ENCODE assay signal across 9 cellular contexts in genomic region chr3:113698891-113699465, GRCh38. TPM values are rescaled to one million over a fixed set of nuclear protein-coding genes. Genes with fewer than 3 reads are reported as not detected.
DNase-seq lines count a peak whose midpoint lies in the region; TF ChIP-seq lines count a peak whose summit lies in the region.
"Had no signal": no experiment of that assay in that cellular context is flagged by ENCODE, and none has a peak within 500 bp of the region (broad histone marks: within the 10 kb centered on the region; RNA-seq: fewer than 3 reads in every experiment).

No MANE protein-coding gene starts in this region.

- peaks cover 1% of the 10 kb centered on the region for H3K36me3 Mint-ChIP-seq in activated CD4-positive, alpha-beta T cell treated with anti-CD3 and anti-CD28 coated beads, Interleukin-2, amount 10 ng/mL, durations not matched to agents 7 days and 5 days (ENCODE audit: low read depth)
- H3K36me3 Mint-ChIP-seq in activated naive CD8-positive, alpha-beta T cell treated with anti-CD3 and anti-CD28 coated beads for 36 hours = no peaks in the 10 kb centered on the region

- intact Hi-C loops in testis (cut with DNase I; ENCODE audit: low total_unique reads) = no loop called here

- POLR2A ChIA-PET in activated CD4-positive, alpha-beta T cell treated with anti-CD3 and anti-CD28 coated beads, Interleukin-2, amount 10 ng/mL, durations not matched to agents 7 days and 5 days (lab: Charles Lee) = no interaction called here

- no peaks in the 10 kb centered on the region for H3K9me3 ChIP-seq in testis

- H3K4me1 ChIP-seq in testis = peaks cover 15% of the 10 kb centered on the region

- H3K27me3 ChIP-seq in testis = no peaks in the 10 kb centered on the region

- TF ChIP-seq POLR2A in testis (IDR thresholded peaks at IDR 0.05) = no peak

- WGBS in testis, 2 donors = 26 to 28% methylated on average over 22 to 29 of the region's 29 CpGs

- H3K4me3 Mint-ChIP-seq in activated CD4-positive, alpha-beta T cell treated with anti-CD3 and anti-CD28 coated beads, Interleukin-2, amount 10 ng/mL, durations not matched to agents 7 days and 5 days = peak overlapping the region; percentile 43
- peak overlapping the region; percentile 75 for H3K4me3 Mint-ChIP-seq in activated naive CD8-positive, alpha-beta T cell treated with anti-CD3 and anti-CD28 coated beads for 36 hours

- H3K4me3 ChIP-seq in testis = peak overlapping the region in 1 of 2 donors; percentile 36

- H3K27ac Mint-ChIP-seq in activated CD4-positive, alpha-beta T cell treated with anti-CD3 and anti-CD28 coated beads, Interleukin-2, amount 10 ng/mL, durations not matched to agents 7 days and 5 days = peak overlapping the region; percentile 44
- H3K27ac Mint-ChIP-seq in activated naive CD8-positive, alpha-beta T cell treated with anti-CD3 and anti-CD28 coated beads for 36 hours = peak overlapping the region; percentile 69

- CTCF ChIA-PET in activated CD4-positive, alpha-beta T cell treated with anti-CD3 and anti-CD28 coated beads, Interleukin-2, amount 10 ng/mL, durations not matched to agents 7 days and 5 days (lab: Charles Lee) = interaction anchor here (0.6 to 1.8 kb wide), 4 partner anchors 10 to 16 kb away, joined by 3 to 6 read pairs (median 4); no protein-coding TSS in a partner anchor

- peak; percentile 12 for DNase-seq in activated CD4-positive, alpha-beta T cell treated with anti-CD3 and anti-CD28 coated beads, Interleukin-2, amount 10 ng/mL, durations not matched to agents 7 days and 5 days
- DNase-seq in activated CD4-positive, alpha-beta T cell treated with anti-CD3 and anti-CD28 coated beads, Interleukin-2, amount 50 U/mL, for 4 hours = no peak
- peak; percentile 17 for DNase-seq in activated naive CD8-positive, alpha-beta T cell treated with anti-CD3 and anti-CD28 coated beads for 36 hours
- DNase-seq in iPS-NIHi11 (ENCODE audit: low spot score) (peak; percentile 45), testis (peak; percentile 29), NCI-H2107 (lab: John Stamatoyannopoulos, UW) (no peak), NCI-H1417 treated with DMSO at 0.1 percent for 48 hours (lab: John Stamatoyannopoulos, UW) (no peak), NCI-H748 treated with DMSO at 0.1 percent for 48 hours (lab: John Stamatoyannopoulos, UW) (no peak)

- H3K4me1 Mint-ChIP-seq in activated CD4-positive, alpha-beta T cell treated with anti-CD3 and anti-CD28 coated beads, Interleukin-2, amount 10 ng/mL, durations not matched to agents 7 days and 5 days = peaks cover 15% of the 10 kb centered on the region
- peaks cover 21% of the 10 kb centered on the region for H3K4me1 Mint-ChIP-seq in activated naive CD8-positive, alpha-beta T cell treated with anti-CD3 and anti-CD28 coated beads for 36 hours

- no peak for TF ChIP-seq CTCF in testis (IDR thresholded peaks at IDR 0.05)

- H3K9me3 Mint-ChIP-seq in activated CD4-positive, alpha-beta T cell treated with anti-CD3 and anti-CD28 coated beads, Interleukin-2, amount 10 ng/mL, durations not matched to agents 7 days and 5 days = no peaks in the 10 kb centered on the region
- no peaks in the 10 kb centered on the region for H3K9me3 Mint-ChIP-seq in activated naive CD8-positive, alpha-beta T cell treated with anti-CD3 and anti-CD28 coated beads for 36 hours

- H3K27ac ChIP-seq in testis = peak overlapping the region; percentile 27 to 100
- H3K27ac ChIP-seq: C4-2B had no signal

- H3K36me3 ChIP-seq in testis (ENCODE audit: low read depth, missing control alignments) = no peaks in the 10 kb centered on the region

- no peaks in the 10 kb centered on the region for H3K27me3 Mint-ChIP-seq in activated CD4-positive, alpha-beta T cell treated with anti-CD3 and anti-CD28 coated beads, Interleukin-2, amount 10 ng/mL, durations not matched to agents 7 days and 5 days
- no peaks in the 10 kb centered on the region for H3K27me3 Mint-ChIP-seq in activated naive CD8-positive, alpha-beta T cell treated with anti-CD3 and anti-CD28 coated beads for 36 hours

RNA-seq across cellular contexts. Expression of gene USF3, which starts 2.5 kb away (rescaled TPM):
- 10 to 100 TPM; 18.3 to 20.4 TPM for total RNA-seq in activated CD4-positive, alpha-beta T cell treated with anti-CD3 and anti-CD28 coated beads, Interleukin-2, amount 10 ng/mL, durations not matched to agents 7 days and 5 days
- 10 to 100 TPM; 13.5 to 13.6 TPM for total RNA-seq in activated naive CD8-positive, alpha-beta T cell treated with anti-CD3 and anti-CD28 coated beads for 36 hours
- total RNA-seq in testis = 10 to 100 TPM; 22.7 to 25.4 TPM
- polyA plus RNA-seq in testis (ENCODE audit: insufficient read depth, low read depth, low replicate concordance) = 8.6 TPM

RNA-seq across cellular contexts. Expression of gene NAA50, which starts 47.1 kb away (rescaled TPM):
- 10 to 100 TPM; 91.4 to 95.2 TPM for total RNA-seq in activated CD4-positive, alpha-beta T cell treated with anti-CD3 and anti-CD28 coated beads, Interleukin-2, amount 10 ng/mL, durations not matched to agents 7 days and 5 days
- 100 to 1,000 TPM; 199 to 200 TPM for total RNA-seq in activated naive CD8-positive, alpha-beta T cell treated with anti-CD3 and anti-CD28 coated beads for 36 hours
- 100 to 1,000 TPM; 139 to 174 TPM for total RNA-seq in testis
- 100.0 TPM for polyA plus RNA-seq in testis (ENCODE audit: insufficient read depth, low read depth, low replicate concordance)

RNA-seq across cellular contexts. Expression of gene ATP6V1A, which starts 47.9 kb away (rescaled TPM):
- 10 to 100 TPM; 40.7 to 41.7 TPM for total RNA-seq in activated CD4-positive, alpha-beta T cell treated with anti-CD3 and anti-CD28 coated beads, Interleukin-2, amount 10 ng/mL, durations not matched to agents 7 days and 5 days
- total RNA-seq in activated naive CD8-positive, alpha-beta T cell treated with anti-CD3 and anti-CD28 coated beads for 36 hours = 10 to 100 TPM; 50.1 to 57.1 TPM
- total RNA-seq in testis = 10 to 100 TPM; 51.6 to 55.9 TPM
- polyA plus RNA-seq in testis (ENCODE audit: insufficient read depth, low read depth, low replicate concordance) = 37.8 TPM

Comparison
In these comparisons a context has a peak if more than half of its experiments do, and no peak if none do; other contexts are left out.
1. DNase-seq: peak in activated CD4-positive, alpha-beta T cell treated with anti-CD3 and anti-CD28 coated beads, Interleukin-2, amount 10 ng/mL, durations not matched to agents 7 days and 5 days (single experiment), activated naive CD8-positive, alpha-beta T cell treated with anti-CD3 and anti-CD28 coated beads for 36 hours (single experiment), iPS-NIHi11 (single experiment) and testis (single experiment); none in activated CD4-positive, alpha-beta T cell treated with anti-CD3 and anti-CD28 coated beads, Interleukin-2, amount 50 U/mL, for 4 hours (0 of 2), NCI-H2107 (single experiment), NCI-H1417 treated with DMSO at 0.1 percent for 48 hours (single experiment) and NCI-H748 treated with DMSO at 0.1 percent for 48 hours (single experiment).